ENCODE assay signal across 8 cellular contexts in genomic region chr5:27472000-27472763, GRCh38.
DNase-seq lines count a peak whose midpoint lies in the region; ATAC-seq and FAIRE-seq lines count a peak whose summit lies in the region.

No MANE protein-coding gene starts in this region.

- H3K27me3 Mint-ChIP-seq in naive thymus-derived CD8-positive, alpha-beta T cell, result no peaks in the 10 kb centered on the region

- DNase-seq in EL (peak; percentile 8), frontal cortex (ENCODE audit: low spot score in 2 of 2) (no peak), Kasumi-1 (lab: John Stamatoyannopoulos, UW) (no peak)
- no peak for DNase-seq in naive thymus-derived CD8-positive, alpha-beta T cell

- POLR2A ChIA-PET in naive thymus-derived CD8-positive, alpha-beta T cell (lab: Charles Lee), result no interaction called here

- peaks cover 0 to 28% (median 7%) of the 10 kb centered on the region in 9 donors for H3K9me3 Mint-ChIP-seq in naive thymus-derived CD8-positive, alpha-beta T cell

- H3K27ac ChIP-seq in mesodermal cell (ENCODE audit: low read depth, low read length, severe bottlenecking), result peak overlapping the region; percentile 87

- peaks cover 12% of the 10 kb centered on the region for H3K9me3 ChIP-seq in mesodermal cell (ENCODE audit: control insufficient read depth, low read length)

- H3K4me3 Mint-ChIP-seq in naive thymus-derived CD8-positive, alpha-beta T cell, result no peak overlapping the region

- 17 to 40% methylated on average over 5 to 6 of the region's 11 CpGs for WGBS in mesodermal cell (ENCODE audit: insufficient coverage in 2 of 2), 2 experiments

- FAIRE-seq in TTC549 (lab: Jason Lieb, UNC) (peak; percentile 94), frontal cortex (lab: Jason Lieb, UNC) (no peak)

- peaks cover 26% of the 10 kb centered on the region for H3K36me3 ChIP-seq in mesodermal cell (ENCODE audit: control insufficient read depth, insufficient read depth, low read length)

- H3K4me3 ChIP-seq in mesodermal cell (ENCODE audit: extremely low read depth, insufficient read depth, low read length, poor library complexity, severe bottlenecking), result peak overlapping the region; percentile 62

- H3K4me1 Mint-ChIP-seq in naive thymus-derived CD8-positive, alpha-beta T cell, result no peaks in the 10 kb centered on the region

- H3K27ac Mint-ChIP-seq in naive thymus-derived CD8-positive, alpha-beta T cell, result no peak overlapping the region

- ATAC-seq in GM19351 (IDR thresholded peaks at IDR 0.05; ENCODE audit: unreplicated experiment) (peak; percentile 86), HG03432 (IDR thresholded peaks at IDR 0.05; ENCODE audit: unreplicated experiment) (peak; percentile 98)
- no peak for ATAC-seq in naive thymus-derived CD8-positive, alpha-beta T cell

- H3K4me1 ChIP-seq in mesodermal cell (ENCODE audit: control insufficient read depth, insufficient read depth, low read length, poor library complexity, severe bottlenecking), result peaks cover 5% of the 10 kb centered on the region

- H3K36me3 Mint-ChIP-seq in naive thymus-derived CD8-positive, alpha-beta T cell, result peaks cover 0 to 3% (median 0%) of the 10 kb centered on the region in 3 donors

Comparison
In these comparisons a context has a peak if more than half of its experiments do, and no peak if none do; other contexts are left out.
1. ATAC-seq: peak in GM19351 (single experiment) and HG03432 (single experiment); none in naive thymus-derived CD8-positive, alpha-beta T cell (0 of 2).